In the genomic region with DNA sequence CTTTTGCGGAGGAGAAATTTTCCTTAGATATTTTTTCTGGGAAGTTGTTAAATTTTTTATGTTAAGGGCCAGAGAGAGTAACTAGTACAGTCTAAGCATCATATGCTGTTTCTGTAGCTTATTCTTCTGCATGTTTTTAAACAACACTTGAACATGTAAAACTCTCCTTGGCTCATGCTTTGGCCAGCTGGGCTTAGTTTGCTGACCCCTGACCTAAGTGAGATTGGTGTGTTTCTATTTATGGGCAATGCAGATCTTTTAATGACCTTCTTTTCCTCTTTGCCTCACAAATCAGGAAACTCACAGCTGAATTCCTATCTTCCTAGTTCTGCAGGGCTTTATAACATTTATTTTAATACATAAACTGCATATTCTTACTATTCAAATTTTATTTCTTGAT, we compare ENCODE assay signal across 23 cellular contexts.
A peak's percentile ranks its signal among the peaks of the same experiment; 100 is the strongest.
DNase-seq lines count a peak whose midpoint lies in the region; ATAC-seq and TF ChIP-seq lines count a peak whose summit lies in the region.
"Had no signal": no experiment of that assay in that cellular context is flagged by ENCODE, and none has a peak within 500 bp of the region (broad histone marks: within the 10 kb centered on the region; RNA-seq: fewer than 3 reads in every experiment).

No MANE protein-coding gene starts in this region.

- intact Hi-C loops in esophagus muscularis mucosa (cut with DNase I) = no loop called here

- no peak for ATAC-seq in GM21390 (IDR thresholded peaks at IDR 0.05; ENCODE audit: unreplicated experiment)
- ATAC-seq in activated naive CD8-positive, alpha-beta T cell treated with anti-CD3 and anti-CD28 coated beads, Interleukin-2, amount 50 U/mL, for 24 hours = no peak
- ATAC-seq: GM12878 had no signal

- no peaks in the 10 kb centered on the region for H3K4me1 Mint-ChIP-seq in activated naive CD8-positive, alpha-beta T cell treated with anti-CD3 and anti-CD28 coated beads, Interleukin-2, amount 50 U/mL, for 24 hours
- H3K4me1 Mint-ChIP-seq: CD14-positive monocyte; CD4-positive, alpha-beta memory T cell; CD4-positive, CD25-positive, alpha-beta regulatory T cell had no signal

- no peak overlapping the region for H3K27ac ChIP-seq in esophagus muscularis mucosa (replicated peaks in 1 of 4)
- H3K27ac ChIP-seq: BLaER1 had no signal

- peaks cover 5% of the 10 kb centered on the region for H3K27me3 Mint-ChIP-seq in activated naive CD8-positive, alpha-beta T cell treated with anti-CD3 and anti-CD28 coated beads, Interleukin-2, amount 50 U/mL, for 24 hours
- H3K27me3 Mint-ChIP-seq: CD4-positive, CD25-positive, alpha-beta regulatory T cell had no signal

- no peak for TF ChIP-seq POLR2A in esophagus muscularis mucosa (IDR thresholded peaks at IDR 0.05; ENCODE audit: low read depth)

- H3K36me3 Mint-ChIP-seq in activated naive CD8-positive, alpha-beta T cell treated with anti-CD3 and anti-CD28 coated beads, Interleukin-2, amount 50 U/mL, for 24 hours (ENCODE audit: low read depth) = no peaks in the 10 kb centered on the region
- H3K36me3 Mint-ChIP-seq: CD14-positive monocyte; CD4-positive, alpha-beta memory T cell; CD4-positive, CD25-positive, alpha-beta regulatory T cell; CD8-positive, alpha-beta memory T cell had no signal

- peak; percentile 7 for DNase-seq in dermis blood vessel endothelial cell
- DNase-seq in esophagus muscularis mucosa (ENCODE audit: extremely low spot score) = peak; percentile 4
- DNase-seq in left kidney (ENCODE audit: low read depth, low spot score) = peak; percentile 18
- no peak for DNase-seq in activated naive CD8-positive, alpha-beta T cell treated with anti-CD3 and anti-CD28 coated beads, Interleukin-2, amount 50 U/mL, for 24 hours
- DNase-seq in putamen (ENCODE audit: low spot score) = no peak
- DNase-seq: 8988T; ACHN; BE2C; C1 segment of cervical spinal cord; CD4-positive, alpha-beta memory T cell; CD4-positive, CD25-positive, alpha-beta regulatory T cell; CD8-positive, alpha-beta memory T cell; DMS 273 treated with DMSO at 0.1 percent for 48 hours; DMS153; DMS53; DMS79; DND-41; EL; GDM1 had no signal

- no peak overlapping the region for H3K27ac Mint-ChIP-seq in activated naive CD8-positive, alpha-beta T cell treated with anti-CD3 and anti-CD28 coated beads, Interleukin-2, amount 50 U/mL, for 24 hours
- H3K27ac Mint-ChIP-seq: CD14-positive monocyte; CD4-positive, alpha-beta memory T cell; CD4-positive, CD25-positive, alpha-beta regulatory T cell; CD8-positive, alpha-beta memory T cell had no signal

- WGBS in esophagus muscularis mucosa = 72% methylated on average over 1 of the region's 1 CpG

- no peak for TF ChIP-seq EP300 in esophagus muscularis mucosa (IDR thresholded peaks at IDR 0.05)

- H3K9me3 ChIP-seq in esophagus muscularis mucosa = no peaks in the 10 kb centered on the region
- H3K9me3 ChIP-seq: BE2C, BLaER1 had no signal

- H3K9me3 Mint-ChIP-seq in activated naive CD8-positive, alpha-beta T cell treated with anti-CD3 and anti-CD28 coated beads, Interleukin-2, amount 50 U/mL, for 24 hours = no peaks in the 10 kb centered on the region

- no peak overlapping the region for H3K4me3 Mint-ChIP-seq in activated naive CD8-positive, alpha-beta T cell treated with anti-CD3 and anti-CD28 coated beads, Interleukin-2, amount 50 U/mL, for 24 hours
- H3K4me3 Mint-ChIP-seq: CD14-positive monocyte; CD4-positive, alpha-beta memory T cell; CD4-positive, CD25-positive, alpha-beta regulatory T cell; CD8-positive, alpha-beta memory T cell had no signal

- H3K36me3 ChIP-seq in esophagus muscularis mucosa = no peaks in the 10 kb centered on the region
- H3K36me3 ChIP-seq: BE2C, BLaER1 had no signal

- peaks cover 0 to 7% (median 1%) of the 10 kb centered on the region in 4 donors for H3K4me1 ChIP-seq in esophagus muscularis mucosa
- H3K4me1 ChIP-seq: BE2C had no signal

- no peak overlapping the region for H3K4me3 ChIP-seq in esophagus muscularis mucosa
- H3K4me3 ChIP-seq: BLaER1, GM12878 had no signal

- peaks cover 0 to 5% (median 0%) of the 10 kb centered on the region in 4 donors for H3K27me3 ChIP-seq in esophagus muscularis mucosa
- H3K27me3 ChIP-seq: BE2C, BLaER1 had no signal

- no peak for TF ChIP-seq CTCF in esophagus muscularis mucosa (IDR thresholded peaks at IDR 0.05)

Comparison
In these comparisons a context has a peak if more than half of its experiments do, and no peak if none do; other contexts are left out.
1. DNase-seq: peak in dermis blood vessel endothelial cell (single experiment), esophagus muscularis mucosa (single experiment) and left kidney (single experiment); none in activated naive CD8-positive, alpha-beta T cell treated with anti-CD3 and anti-CD28 coated beads, Interleukin-2, amount 50 U/mL, for 24 hours (single experiment) and putamen (single experiment).